ENCODE assay signal across 10 cellular contexts in the genomic region with DNA sequence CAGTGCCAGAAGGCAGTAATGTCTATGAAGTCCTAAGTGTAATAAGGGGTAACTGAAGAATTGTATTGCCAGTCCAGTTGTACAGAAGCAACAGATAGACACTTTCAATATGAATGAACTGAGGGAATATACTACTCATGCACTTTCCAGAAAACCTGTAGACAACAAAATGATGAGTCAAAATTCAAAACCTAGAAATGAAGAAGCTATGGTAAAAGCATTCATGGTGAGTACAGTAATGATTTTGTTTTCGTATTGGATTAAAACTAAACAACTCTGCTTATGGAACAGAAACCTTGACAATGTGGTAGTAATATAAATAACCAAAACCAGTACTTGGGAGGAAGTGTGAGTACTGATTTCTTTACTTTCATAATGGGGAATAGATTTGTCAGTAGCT.
DNase-seq lines count a peak whose midpoint lies in the region; ATAC-seq lines count a peak whose summit lies in the region.
"Had no signal": no experiment of that assay in that cellular context is flagged by ENCODE, and none has a peak within 500 bp of the region (broad histone marks: within the 10 kb centered on the region; RNA-seq: fewer than 3 reads in every experiment).

No MANE protein-coding gene starts in this region.

- H3K36me3 Mint-ChIP-seq in memory B cell = peaks cover 15% of the 10 kb centered on the region

- peak overlapping the region; percentile 11 for H3K27ac Mint-ChIP-seq in memory B cell

- H3K27me3 Mint-ChIP-seq in memory B cell = peaks cover 1% of the 10 kb centered on the region

- ATAC-seq in GM21717 (IDR thresholded peaks at IDR 0.05; ENCODE audit: unreplicated experiment) (peak; percentile 85), HG03378 (IDR thresholded peaks at IDR 0.05; ENCODE audit: unreplicated experiment) (peak; percentile 84), memory B cell (ENCODE audit: low read depth) (peak; percentile 49)

- DNase-seq in NOMO-1 treated with DMSO at 0.1 percent for 48 hours (lab: John Stamatoyannopoulos, UW; ENCODE audit: unreplicated experiment) = peak; percentile 20
- DNase-seq in NOMO-1 treated with dmso at 0.1 percent for 144 hours (lab: John Stamatoyannopoulos, UW; ENCODE audit: unreplicated experiment) = no peak
- no peak for DNase-seq in memory B cell (ENCODE audit: low spot score in 2 of 2)
- DNase-seq in medulla oblongata (ENCODE audit: extremely low spot score) = no peak
- no peak for DNase-seq in SKM-1 (lab: John Stamatoyannopoulos, UW; ENCODE audit: unreplicated experiment)
- DNase-seq in effector CD8-positive, alpha-beta T cell (lab: John Stamatoyannopoulos, UW) = no peak
- DNase-seq: NCI-H446, stomach had no signal

- H3K4me3 Mint-ChIP-seq in memory B cell = no peak overlapping the region

- peaks cover 10% of the 10 kb centered on the region for H3K9me3 Mint-ChIP-seq in memory B cell

- peaks cover 20% of the 10 kb centered on the region for H3K4me1 Mint-ChIP-seq in memory B cell
